ENCODE assay signal across 12 cellular contexts in genomic region chr2:25740810-25741381, GRCh38.
DNase-seq lines count a peak whose midpoint lies in the region; ATAC-seq, FAIRE-seq and TF ChIP-seq lines count a peak whose summit lies in the region.
"Had no signal": no experiment of that assay in that cellular context is flagged by ENCODE, and none has a peak within 500 bp of the region (broad histone marks: within the 10 kb centered on the region; RNA-seq: fewer than 3 reads in every experiment).

No MANE protein-coding gene starts in this region.

- no peaks in the 10 kb centered on the region for H3K9me3 Mint-ChIP-seq in mesothelial cell of epicardium
- no peaks in the 10 kb centered on the region for H3K9me3 Mint-ChIP-seq in activated CD8-positive, alpha-beta memory T cell treated with anti-CD3 and anti-CD28 coated beads, Interleukin-2, amount 10 ng/mL, durations not matched to agents 7 days and 5 days (ENCODE audit: low read depth)
- H3K9me3 Mint-ChIP-seq: activated naive CD8-positive, alpha-beta T cell treated with anti-CD3 and anti-CD28 coated beads, Interleukin-2, amount 10 ng/mL, durations not matched to agents 7 days and 5 days had no signal

- H3K36me3 Mint-ChIP-seq in mesothelial cell of epicardium: peaks cover 14% of the 10 kb centered on the region
- H3K36me3 Mint-ChIP-seq in activated CD8-positive, alpha-beta memory T cell treated with anti-CD3 and anti-CD28 coated beads, Interleukin-2, amount 10 ng/mL, durations not matched to agents 7 days and 5 days: peaks cover 40% of the 10 kb centered on the region

- no peaks in the 10 kb centered on the region for H3K27me3 Mint-ChIP-seq in mesothelial cell of epicardium (ENCODE audit: low read depth)
- no peaks in the 10 kb centered on the region for H3K27me3 Mint-ChIP-seq in activated CD8-positive, alpha-beta memory T cell treated with anti-CD3 and anti-CD28 coated beads, Interleukin-2, amount 10 ng/mL, durations not matched to agents 7 days and 5 days
- H3K27me3 Mint-ChIP-seq: activated naive CD8-positive, alpha-beta T cell treated with anti-CD3 and anti-CD28 coated beads, Interleukin-2, amount 10 ng/mL, durations not matched to agents 7 days and 5 days had no signal

- H4K20me1 ChIP-seq in K562 (replicated peaks; ENCODE audit: control insufficient read depth, insufficient read depth, low read length): peaks cover 2% of the 10 kb centered on the region; the same call in 1 of the 2 replicates

- H3K4me3 ChIP-seq in MG63: no peak overlapping the region
- no peak overlapping the region for H3K4me3 ChIP-seq in K562
- H3K4me3 ChIP-seq: tibial artery had no signal

- TF ChIP-seq EP300 in K562 (IDR thresholded peaks at IDR 0.05; ENCODE audit: low read length): no peak

- H2AFZ ChIP-seq in K562 (ENCODE audit: low read depth, low read length): no peak overlapping the region

- H3K27me3 ChIP-seq in MG63 (no peaks in the 10 kb centered on the region), K562 (ENCODE audit: control insufficient read depth in 2 of 2, insufficient read depth in 2 of 2, low read length in 2 of 2) (no peaks in the 10 kb centered on the region)
- H3K27me3 ChIP-seq: tibial artery had no signal

- FAIRE-seq in K562 (lab: Jason Lieb, UNC): no peak

- H3K27ac Mint-ChIP-seq in mesothelial cell of epicardium: peak overlapping the region; percentile 70
- no peak overlapping the region for H3K27ac Mint-ChIP-seq in activated CD8-positive, alpha-beta memory T cell treated with anti-CD3 and anti-CD28 coated beads, Interleukin-2, amount 10 ng/mL, durations not matched to agents 7 days and 5 days
- H3K27ac Mint-ChIP-seq: activated CD8-positive, alpha-beta T cell treated with anti-CD3 and anti-CD28 coated beads, Interleukin-2, amount 10 ng/mL, durations not matched to agents 7 days and 5 days; activated naive CD8-positive, alpha-beta T cell treated with anti-CD3 and anti-CD28 coated beads, Interleukin-2, amount 10 ng/mL, durations not matched to agents 7 days and 5 days had no signal

- H3K36me3 ChIP-seq in MG63: peaks cover 28% of the 10 kb centered on the region
- H3K36me3 ChIP-seq in K562 (ENCODE audit: control insufficient read depth, insufficient read depth, low read length): peaks cover 36% of the 10 kb centered on the region

- H3K4me3 Mint-ChIP-seq in mesothelial cell of epicardium: no peak overlapping the region
- H3K4me3 Mint-ChIP-seq in activated CD8-positive, alpha-beta memory T cell treated with anti-CD3 and anti-CD28 coated beads, Interleukin-2, amount 10 ng/mL, durations not matched to agents 7 days and 5 days: no peak overlapping the region
- H3K4me3 Mint-ChIP-seq: activated CD8-positive, alpha-beta T cell treated with anti-CD3 and anti-CD28 coated beads, Interleukin-2, amount 10 ng/mL, durations not matched to agents 7 days and 5 days; activated naive CD8-positive, alpha-beta T cell treated with anti-CD3 and anti-CD28 coated beads, Interleukin-2, amount 10 ng/mL, durations not matched to agents 7 days and 5 days had no signal

- BruUV-seq in K562 (replicated peaks; lab: Mats Ljungman, UMichigan): no TSS peak

- no peak overlapping the region for H3K9ac ChIP-seq in K562 (ENCODE audit: insufficient read depth in 1 of 2, low read depth in 2 of 2, low read length in 2 of 2)

- H3K9me3 ChIP-seq in MG63 (no peaks in the 10 kb centered on the region), K562 (replicated peaks; ENCODE audit: control insufficient read depth, insufficient read depth, low read depth, low read length) (no peaks in the 10 kb centered on the region)
- H3K9me3 ChIP-seq: tibial artery had no signal

- H3K4me1 ChIP-seq in K562 (replicated peaks in 1 of 2; ENCODE audit: control insufficient read depth in 2 of 2, insufficient read depth in 2 of 2, low read length in 2 of 2): no peaks in the 10 kb centered on the region
- H3K4me1 ChIP-seq: tibial artery had no signal

- no peak for ATAC-seq in K562
- ATAC-seq in activated CD8-positive, alpha-beta memory T cell treated with anti-CD3 and anti-CD28 coated beads, Interleukin-2, amount 10 ng/mL, durations not matched to agents 7 days and 5 days: no peak
- ATAC-seq: activated CD8-positive, alpha-beta T cell treated with anti-CD3 and anti-CD28 coated beads, Interleukin-2, amount 10 ng/mL, durations not matched to agents 7 days and 5 days had no signal

- TF ChIP-seq RAD21 in K562 (CRISPR knock-in tag; conservative IDR thresholded peaks at IDR 0.05 in 1 of 2, IDR thresholded peaks at IDR 0.05 in 1 of 2): no peak

- DNase-seq in ELF-1 (ENCODE audit: low read depth, low spot score) (peak; percentile 45), MG63 (peak; percentile 82), K562 (ENCODE audit: extremely low read depth in 1 of 4, low spot score in 3 of 4) (no peak), mesothelial cell of epicardium (ENCODE audit: low spot score in 2 of 2, unreplicated experiment in 2 of 2) (no peak), erythroblast (lab: John Stamatoyannopoulos, UW) (no peak), SK-N-DZ (ENCODE audit: low spot score) (no peak), H4 (ENCODE audit: low spot score) (no peak)
- no peak for DNase-seq in activated CD8-positive, alpha-beta memory T cell treated with anti-CD3 and anti-CD28 coated beads, Interleukin-2, amount 10 ng/mL, durations not matched to agents 7 days and 5 days
- DNase-seq: activated CD8-positive, alpha-beta T cell treated with anti-CD3 and anti-CD28 coated beads, Interleukin-2, amount 10 ng/mL, durations not matched to agents 7 days and 5 days; activated naive CD8-positive, alpha-beta T cell treated with anti-CD3 and anti-CD28 coated beads, Interleukin-2, amount 10 ng/mL, durations not matched to agents 7 days and 5 days; left cardiac atrium; tibial artery had no signal

- H3K9me1 ChIP-seq in K562 (ENCODE audit: control insufficient read depth, insufficient read depth, low read length): no peaks in the 10 kb centered on the region

- POLR2A ChIA-PET in K562 (lab: Yijun Ruan, JAX): interaction anchor here (0.8 kb wide), 1 partner anchor 11 kb away, joined by 3 read pairs; no protein-coding TSS in a partner anchor

- no peak for TF ChIP-seq POLR2A in K562 (conservative IDR thresholded peaks at IDR 0.05)
- no peak for TF ChIP-seq POLR2A in erythroblast (IDR thresholded peaks at IDR 0.05; ENCODE audit: low read length)

- no peak overlapping the region for H3K4me2 ChIP-seq in K562 (ENCODE audit: insufficient read depth, low read length)

- CTCF ChIA-PET in K562 (lab: Yijun Ruan, JAX; ENCODE audit: low intra/inter-chr PET ratio): no interaction called here
- CTCF ChIA-PET in activated CD8-positive, alpha-beta memory T cell treated with anti-CD3 and anti-CD28 coated beads, Interleukin-2, amount 10 ng/mL, durations not matched to agents 7 days and 5 days (lab: Charles Lee): no interaction called here

- H3K79me2 ChIP-seq in K562 (ENCODE audit: control insufficient read depth, insufficient read depth, low read length): no peaks in the 10 kb centered on the region

- in situ Hi-C loops in K562 (cut with MboI): no loop called here

- no peak for TF ChIP-seq CTCF in K562 (IDR thresholded peaks at IDR 0.05 in 2 of 3, conservative IDR thresholded peaks at IDR 0.05 in 1 of 3; ENCODE audit: insufficient read depth in 2 of 3, low read depth in 1 of 3, low read length in 3 of 3)
- no peak for TF ChIP-seq CTCF in mesothelial cell of epicardium (IDR thresholded peaks at IDR 0.05; ENCODE audit: unreplicated experiment)

- intact Hi-C loops in K562 (cut with micrococcal nuclease): no loop called here

- peaks cover 18% of the 10 kb centered on the region for H3K4me1 Mint-ChIP-seq in mesothelial cell of epicardium
- H3K4me1 Mint-ChIP-seq in activated CD8-positive, alpha-beta memory T cell treated with anti-CD3 and anti-CD28 coated beads, Interleukin-2, amount 10 ng/mL, durations not matched to agents 7 days and 5 days: peaks cover 37% of the 10 kb centered on the region

- no peak overlapping the region for H3K27ac ChIP-seq in K562 (ENCODE audit: extremely low read depth, low read depth, low read length)
- H3K27ac ChIP-seq: tibial artery had no signal

- WGBS in K562 (ENCODE audit: insufficient coverage, low coverage, missing lambda C conversion rate): 69% methylated on average over 6 of the region's 6 CpGs

TF ChIP-seq in K562, 482 proteins besides CTCF, POLR2A, EP300 and RAD21 (continues in another document):
- no peak for TF ChIP-seq CC2D1A (IDR thresholded peaks at IDR 0.05)
- no peak for TF ChIP-seq NFIC (IDR thresholded peaks at IDR 0.05)
- no peak for TF ChIP-seq GTF2E2 (tag; IDR thresholded peaks at IDR 0.05)
- no peak for TF ChIP-seq GTF2B (IDR thresholded peaks at IDR 0.05; ENCODE audit: extremely low read depth, insufficient read length)
- no peak for TF ChIP-seq PHTF2 (CRISPR knock-in tag; IDR thresholded peaks at IDR 0.05)
- TF ChIP-seq HMBOX1 (IDR thresholded peaks at IDR 0.05): peak; percentile 68
- TF ChIP-seq, protein P1, sequence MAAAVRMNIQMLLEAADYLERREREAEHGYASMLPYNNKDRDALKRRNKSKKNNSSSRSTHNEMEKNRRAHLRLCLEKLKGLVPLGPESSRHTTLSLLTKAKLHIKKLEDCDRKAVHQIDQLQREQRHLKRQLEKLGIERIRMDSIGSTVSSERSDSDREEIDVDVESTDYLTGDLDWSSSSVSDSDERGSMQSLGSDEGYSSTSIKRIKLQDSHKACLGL (CRISPR knock-in tag; IDR thresholded peaks at IDR 0.05; ENCODE audit: borderline replicate concordance, poor library complexity, severe bottlenecking): no peak

Comparison
In these comparisons a context has a peak if more than half of its experiments do, and no peak if none do; other contexts are left out.
1. DNase-seq: peak in ELF-1 (single experiment) and MG63 (single experiment); none in K562 (0 of 4), mesothelial cell of epicardium (0 of 2), activated CD8-positive, alpha-beta memory T cell treated with anti-CD3 and anti-CD28 coated beads, Interleukin-2, amount 10 ng/mL, durations not matched to agents 7 days and 5 days (single experiment), erythroblast (0 of 2), SK-N-DZ (single experiment) and H4 (single experiment).